ENCODE assay signal across 14 cellular contexts in the genomic region with DNA sequence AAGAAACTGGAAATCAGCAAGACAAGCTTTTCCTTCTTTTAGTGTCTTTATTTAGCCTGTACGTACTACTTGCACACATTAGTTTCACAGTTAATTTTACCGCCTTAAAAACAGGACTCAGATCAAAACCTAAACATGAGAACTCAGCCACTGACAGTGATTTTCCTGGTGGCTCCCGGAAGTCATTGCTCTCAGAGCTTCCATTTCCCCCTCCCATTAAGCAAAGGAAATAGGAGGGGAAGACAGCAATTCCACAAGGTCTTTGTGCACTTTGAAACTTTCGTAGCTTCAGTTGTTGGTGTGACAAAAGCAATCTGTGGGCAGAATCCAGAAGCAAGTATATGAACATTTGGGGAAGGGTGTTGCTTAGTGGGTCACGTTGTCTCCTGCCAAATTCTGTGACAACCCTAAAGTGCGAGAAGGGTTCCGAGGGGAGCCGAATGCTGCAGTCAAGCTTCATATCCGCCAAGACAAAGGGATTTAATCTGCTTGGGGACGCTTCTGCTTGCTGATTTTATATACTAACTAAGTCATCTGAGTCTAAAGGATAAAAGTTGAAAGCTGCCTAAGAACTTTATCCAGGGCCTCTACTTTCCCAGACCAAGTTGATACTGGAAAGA. TPM values are rescaled to one million over a fixed set of nuclear protein-coding genes. Genes with fewer than 3 reads are reported as not detected.
DNase-seq lines count a peak whose midpoint lies in the region; ATAC-seq and TF ChIP-seq lines count a peak whose summit lies in the region.
"Had no signal": no experiment of that assay in that cellular context is flagged by ENCODE, and none has a peak within 500 bp of the region (broad histone marks: within the 10 kb centered on the region; RNA-seq: fewer than 3 reads in every experiment).

No MANE protein-coding gene starts in this region.

- ATAC-seq in left ventricle myocardium superior, result no peak
- no peak for ATAC-seq in central memory CD8-positive, alpha-beta T cell (replicated peaks; ENCODE audit: extremely low read depth, poor library complexity, severe bottlenecking)
- ATAC-seq: K562 had no signal

- intact Hi-C loops in left ventricle myocardium inferior (cut with micrococcal nuclease), result no loop called here
- intact Hi-C loops in left ventricle myocardium superior (cut with micrococcal nuclease), result no loop called here
- intact Hi-C loops in uterus (cut with DNase I; ENCODE audit: low total_unique reads), result no loop called here

- H3K27me3 ChIP-seq in left ventricle myocardium inferior (ENCODE audit: low read depth) (no peaks in the 10 kb centered on the region), uterus (no peaks in the 10 kb centered on the region)

- no peak for TF ChIP-seq CTCF in left ventricle myocardium inferior (IDR thresholded peaks at IDR 0.05; ENCODE audit: borderline replicate concordance)
- TF ChIP-seq CTCF in nephron (IDR thresholded peaks at IDR 0.05; ENCODE audit: unreplicated experiment in 3 of 3), result no peak
- TF ChIP-seq CTCF in uterus (IDR thresholded peaks at IDR 0.05), result no peak

- no peaks in the 10 kb centered on the region for H3K9me3 Mint-ChIP-seq in central memory CD8-positive, alpha-beta T cell
- no peaks in the 10 kb centered on the region for H3K9me3 Mint-ChIP-seq in nephron

- H3K4me1 ChIP-seq in left ventricle myocardium inferior (peaks cover 100% of the 10 kb centered on the region), uterus (peaks cover 17 to 57% of the 10 kb centered on the region in 2 donors)
- H3K4me1 ChIP-seq: HAP-1 had no signal

- DNase-seq in left ventricle myocardium inferior, result no peak
- no peak for DNase-seq in left ventricle myocardium superior
- DNase-seq in central memory CD8-positive, alpha-beta T cell (ENCODE audit: low spot score in 2 of 2), result no peak
- DNase-seq in uterus, result no peak
- no peak for DNase-seq in stimulated activated CD4-positive, alpha-beta T cell treated with anti-CD3 and anti-CD28 coated beads, Interleukin-1b, Interleukin-23, amount 100 ng/mL, for 48 hours
- no peak for DNase-seq in NCI-H524 treated with DMSO at 0.1 percent for 48 hours (lab: John Stamatoyannopoulos, UW)
- DNase-seq in COLO829 (ENCODE audit: low spot score), result no peak
- DNase-seq: activated CD8-positive, alpha-beta memory T cell treated with anti-CD3 and anti-CD28 coated beads, Interleukin-2, amount 50 U/mL, for 48 hours; central memory CD4-positive, alpha-beta T cell; NCI-H226 had no signal

- no peak for TF ChIP-seq POLR2A in uterus (IDR thresholded peaks at IDR 0.05)

- H3K4me3 ChIP-seq in left ventricle myocardium inferior (no peak overlapping the region), uterus (no peak overlapping the region)
- H3K4me3 ChIP-seq: HAP-1, K562, SK-N-MC had no signal

- H3K36me3 Mint-ChIP-seq in central memory CD8-positive, alpha-beta T cell (ENCODE audit: insufficient read depth), result peaks cover 32% of the 10 kb centered on the region
- H3K36me3 Mint-ChIP-seq in nephron (ENCODE audit: low read depth), result no peaks in the 10 kb centered on the region

- H3K27ac ChIP-seq in left ventricle myocardium inferior (replicated peaks), result peak overlapping the region; percentile 92
- H3K27ac ChIP-seq in uterus, result peak overlapping the region; percentile 52 to 86
- H3K27ac ChIP-seq: SK-N-MC had no signal

- H3K9me3 ChIP-seq in left ventricle myocardium inferior (replicated peaks) (no peaks in the 10 kb centered on the region), uterus (no peaks in the 10 kb centered on the region)
- H3K9me3 ChIP-seq: HAP-1 had no signal

- H3K4me1 Mint-ChIP-seq in central memory CD8-positive, alpha-beta T cell, result peaks cover 87% of the 10 kb centered on the region
- peaks cover 87% of the 10 kb centered on the region for H3K4me1 Mint-ChIP-seq in nephron

- H3K36me3 ChIP-seq in left ventricle myocardium inferior (no peaks in the 10 kb centered on the region), uterus (no peaks in the 10 kb centered on the region)
- H3K36me3 ChIP-seq: HAP-1 had no signal

- H3K4me3 Mint-ChIP-seq in central memory CD8-positive, alpha-beta T cell, result peak overlapping the region; percentile 16
- H3K4me3 Mint-ChIP-seq in nephron, result peak overlapping the region in 1 of 3 experiments; percentile 6

- H3K27me3 Mint-ChIP-seq in central memory CD8-positive, alpha-beta T cell, result no peaks in the 10 kb centered on the region
- no peaks in the 10 kb centered on the region for H3K27me3 Mint-ChIP-seq in nephron (ENCODE audit: low read depth)

- H3K27ac Mint-ChIP-seq in central memory CD8-positive, alpha-beta T cell (ENCODE audit: low read depth), result peak overlapping the region; percentile 87
- H3K27ac Mint-ChIP-seq in nephron, result peak overlapping the region; percentile 85 to 87 (median 86)

RNA-seq across cellular contexts. Expression of gene FAM53B, which starts 30.4 kb away (rescaled TPM):
- 53.4 TPM for total RNA-seq in left ventricle myocardium inferior
- 45.3 TPM for total RNA-seq in left ventricle myocardium superior
- 10 to 100 TPM; 10.9 to 94.3 (median 67.8) TPM for total RNA-seq in uterus
